ENCODE assay signal across 17 cellular contexts in the genomic region with DNA sequence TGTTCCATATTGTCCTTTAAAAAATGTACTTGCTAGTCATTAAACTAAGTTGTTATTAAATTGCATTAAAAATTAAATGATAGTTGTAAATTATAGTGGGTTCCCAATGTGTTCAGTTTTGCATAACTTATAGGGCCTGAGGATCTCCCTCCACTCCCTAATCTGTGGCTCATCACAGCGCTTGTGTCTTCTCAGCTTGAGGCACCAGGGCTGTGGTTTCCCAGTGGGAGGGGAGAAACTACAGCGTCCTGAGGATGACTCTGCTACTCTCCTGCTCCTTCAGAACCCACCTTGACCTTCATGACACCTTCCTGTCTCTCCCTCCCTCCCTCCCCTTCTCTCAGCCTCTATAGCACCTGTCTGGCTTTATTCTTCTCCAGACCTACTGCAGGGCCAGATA. TPM values are rescaled to one million over a fixed set of nuclear protein-coding genes. Genes with fewer than 3 reads are reported as not detected.
A peak's percentile ranks its signal among the peaks of the same experiment; 100 is the strongest.
DNase-seq lines count a peak whose midpoint lies in the region; ATAC-seq and TF ChIP-seq lines count a peak whose summit lies in the region.
"Had no signal": no experiment of that assay in that cellular context is flagged by ENCODE, and none has a peak within 500 bp of the region (broad histone marks: within the 10 kb centered on the region; RNA-seq: fewer than 3 reads in every experiment).

No MANE protein-coding gene starts in this region.

- no peaks in the 10 kb centered on the region for H3K36me3 ChIP-seq in gastrocnemius medialis
- H3K36me3 ChIP-seq in stomach: no peaks in the 10 kb centered on the region

- 55 to 68% (median 64%) methylated on average over 2 of the region's 2 CpGs for WGBS in stomach, 5 donors

- no peaks in the 10 kb centered on the region for H3K9me3 ChIP-seq in gastrocnemius medialis
- no peaks in the 10 kb centered on the region for H3K9me3 ChIP-seq in stomach

- peak overlapping the region; percentile 79 to 91 (median 86) for H3K27ac ChIP-seq in gastrocnemius medialis
- H3K27ac ChIP-seq in stomach: no peak overlapping the region
- H3K27ac ChIP-seq: 22Rv1, HL-60 had no signal

- H3K4me1 ChIP-seq in gastrocnemius medialis (peaks cover 33 to 39% of the 10 kb centered on the region in 2 donors), stomach (no peaks in the 10 kb centered on the region)

- peak overlapping the region; percentile 9 to 51 (median 38) for H3K4me3 ChIP-seq in gastrocnemius medialis
- no peak overlapping the region for H3K4me3 ChIP-seq in stomach

- TF ChIP-seq EP300 in stomach (IDR thresholded peaks at IDR 0.05): no peak

- TF ChIP-seq CTCF in gastrocnemius medialis (IDR thresholded peaks at IDR 0.05 in 4 of 5, conservative IDR thresholded peaks at IDR 0.05 in 1 of 5) (no peak), stomach (IDR thresholded peaks at IDR 0.05) (no peak)

- no peak for DNase-seq in Right ventricle myocardium superior
- DNase-seq in cardiac septum (ENCODE audit: low spot score): no peak
- peak; percentile 34 for DNase-seq in myocyte (ENCODE audit: low read depth)
- DNase-seq in gastrocnemius medialis: peak in 1 of 2 donors; percentile 35
- DNase-seq in stomach: no peak
- no peak for DNase-seq in stimulated activated CD4-positive, alpha-beta T cell treated with anti-CD3 and anti-CD28 coated beads, Interleukin-15, amount 100 ng/mL, for 24 hours
- no peak for DNase-seq in DMS 273 (lab: John Stamatoyannopoulos, UW; ENCODE audit: unreplicated experiment)
- DNase-seq: CD8-positive, alpha-beta T cell; COR-L47; DND-41; GDM1; HCEC 1CT; HFFc6 had no signal

- ATAC-seq in Right ventricle myocardium superior (ENCODE audit: poor library complexity) (peak; percentile 38), gastrocnemius medialis (peak; percentile 25 to 38)
- ATAC-seq: CD8-positive, alpha-beta T cell had no signal

- in situ Hi-C loops in gastrocnemius medialis (cut with MboI; ENCODE audit: low sequenced_read_pairs in 4 of 4): loop anchor here in 1 of 4 donors (25.0 kb wide), 1 partner anchor 255 kb away; the partner anchor contains the start of gene SACS

- H3K27me3 ChIP-seq in gastrocnemius medialis (no peaks in the 10 kb centered on the region), stomach (no peaks in the 10 kb centered on the region)

- TF ChIP-seq POLR2A in gastrocnemius medialis (IDR thresholded peaks at IDR 0.05) (no peak), stomach (IDR thresholded peaks at IDR 0.05) (no peak)

- intact Hi-C loops in Right ventricle myocardium superior (cut with DNase I): no loop called here
- intact Hi-C loops in cardiac septum (cut with DNase I): loop anchor here (10.0 kb wide), 1 partner anchor 193 kb away; no protein-coding TSS in a partner anchor
- intact Hi-C loops in gastrocnemius medialis (cut with DNase I; ENCODE audit: low total_unique reads): loop anchor here (5.0 kb wide), 3 partner anchors 305 to 1510 kb away; partner anchors contain the start of gene FGF9
- intact Hi-C loops in stomach (cut with DNase I; ENCODE audit: low total_unique reads): no loop called here

RNA-seq across cellular contexts. Expression of gene SGCG, which starts 1.4 kb away (rescaled TPM):
- total RNA-seq in Right ventricle myocardium superior (77.5 TPM), cardiac septum (81.7 TPM), myocyte (84.9 and 131 TPM in 2 replicates), gastrocnemius medialis (10 to 100 TPM; 15.3 to 36.9 (median 21.2) TPM), stomach (1 to 10 TPM in 1 of 5 donors, under 1 TPM in 1, not detected in 3; 0.92 to 3.5 TPM)
- 43.0 TPM for polyA plus RNA-seq in myocyte (2012)
- under 1 TPM in 1 of 3 donors, not detected in 2; 0.15 TPM for polyA plus RNA-seq in stomach
- total RNA-seq: CD8-positive, alpha-beta T cell; H1; HFFc6 had no signal
- polyA plus RNA-seq: CD14-positive monocyte had no signal

Comparison
In these comparisons a context has a peak if more than half of its experiments do, and no peak if none do; other contexts are left out.
1. intact Hi-C loops: an anchor here in cardiac septum (10.0 kb wide) and gastrocnemius medialis (5.0 kb wide); none called in Right ventricle myocardium superior and stomach.
2. H3K27ac ChIP-seq: peak in gastrocnemius medialis (4 of 4); none in stomach (0 of 5).
3. H3K4me3 ChIP-seq: peak in gastrocnemius medialis (4 of 4); none in stomach (0 of 4).